ENCODE assay signal across 14 cellular contexts in the genomic region with DNA sequence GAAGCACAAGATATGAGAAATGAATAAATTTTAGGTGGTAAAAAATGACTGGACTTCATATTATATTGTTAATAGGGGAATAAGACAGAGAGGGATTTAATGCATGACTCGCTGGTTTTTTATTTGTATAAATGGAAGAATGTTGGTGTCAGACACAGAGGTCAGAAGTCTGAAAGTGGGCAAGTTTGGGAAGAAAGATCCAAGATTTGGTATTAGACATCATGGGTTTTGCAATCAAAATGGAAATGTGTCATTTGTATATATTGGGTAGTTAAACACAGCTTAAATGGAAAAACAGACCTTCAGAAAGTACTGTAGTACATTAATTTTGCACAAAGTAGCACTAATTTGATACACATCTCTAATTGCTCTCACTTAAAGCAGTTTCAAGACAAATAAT.
"Had no signal": no experiment of that assay in that cellular context is flagged by ENCODE, and none has a peak within 500 bp of the region (broad histone marks: within the 10 kb centered on the region; RNA-seq: fewer than 3 reads in every experiment).

No MANE protein-coding gene starts in this region.

- H3K27ac ChIP-seq: left lung, testis, upper lobe of right lung had no signal

- H3K36me3 ChIP-seq: left lung, upper lobe of right lung had no signal

- H3K27me3 ChIP-seq: left lung, testis had no signal

- H3K4me1 ChIP-seq: left lung, testis, upper lobe of right lung had no signal

- H3K4me3 ChIP-seq: left lung, testis, upper lobe of right lung had no signal

- ATAC-seq: activated T-helper 17 cell treated with anti-CD3 and anti-CD28 coated beads, Interleukin-2, amount 50 U/mL, for 72 hours; left lung; sciatic nerve; stimulated activated naive CD8-positive, alpha-beta T cell treated with anti-CD3 and anti-CD28 coated beads, Interleukin-15, Interleukin-2, amounts not matched to agents 100 U/mL and 50 U/mL, for 24 hours; upper lobe of right lung had no signal

- DNase-seq: activated B cell treated with CpG ODN at 0.5 μM for 24 hours; activated CD4-positive, alpha-beta T cell treated with anti-CD3 and anti-CD28 coated beads, Interleukin-2, amount 10 ng/mL, durations not matched to agents 24 days and 14 days; activated naive CD4-positive, alpha-beta T cell treated with anti-CD3 and anti-CD28 coated beads for 36 hours; activated T-cell treated with anti-CD3 and anti-CD28 coated beads for 4 hours; central memory CD4-positive, alpha-beta T cell; effector memory CD4-positive, alpha-beta T cell; left lung; stimulated activated CD4-positive, alpha-beta T cell treated with anti-CD3 and anti-CD28 coated beads, Interleukin-4, amount 100 ng/mL, for 1 hour; stimulated activated CD8-positive, alpha-beta memory T cell treated with anti-CD3 and anti-CD28 coated beads, Interleukin-4, amount 100 ng/mL, for 48 hours; stimulated activated naive CD8-positive, alpha-beta T cell treated with anti-CD3 and anti-CD28 coated beads, Interleukin-15, Interleukin-2, amounts not matched to agents 100 U/mL and 50 U/mL, for 24 hours; testis; upper lobe of right lung had no signal

- H3K9me3 ChIP-seq: left lung, testis, upper lobe of right lung had no signal
